Comparison of ENCODE assay signal across 9 cellular contexts in genomic region chr20:62704341-62704948, GRCh38. TPM values are rescaled to one million over a fixed set of nuclear protein-coding genes. Genes with fewer than 3 reads are reported as not detected.
DNase-seq lines count a peak whose midpoint lies in the region; ATAC-seq, FAIRE-seq and TF ChIP-seq lines count a peak whose summit lies in the region.
"Had no signal": no experiment of that assay in that cellular context is flagged by ENCODE, and none has a peak within 500 bp of the region (broad histone marks: within the 10 kb centered on the region; RNA-seq: fewer than 3 reads in every experiment).

No MANE protein-coding gene starts in this region.

- H3K4me1 Mint-ChIP-seq in CD8-positive, alpha-beta memory T cell = peaks cover 0 to 15% (median 5%) of the 10 kb centered on the region in 3 donors

- H3K9me3 Mint-ChIP-seq in CD8-positive, alpha-beta memory T cell = no peaks in the 10 kb centered on the region

- 16 to 26% (median 20%) methylated on average over 21 of the region's 21 CpGs for WGBS in adrenal gland, 4 donors

- TF ChIP-seq CTCF in adrenal gland (IDR thresholded peaks at IDR 0.05) (no peak), keratinocyte (optimal IDR thresholded peaks at IDR 0.05 in 1 of 3, IDR thresholded peaks at IDR 0.05 in 1 of 3, conservative IDR thresholded peaks at IDR 0.05 in 1 of 3; ENCODE audit: extremely low read depth in 1 of 3, insufficient read depth in 2 of 3, low read length in 3 of 3) (peak in 1 of 3 experiments; percentile 43)

- no peak for ATAC-seq in HG02852 (IDR thresholded peaks at IDR 0.05; ENCODE audit: unreplicated experiment)

- H3K4me3 Mint-ChIP-seq in CD8-positive, alpha-beta memory T cell = no peak overlapping the region

- H3K27me3 Mint-ChIP-seq in CD8-positive, alpha-beta memory T cell = peaks cover 7 to 17% of the 10 kb centered on the region in 2 donors

- H3K4me1 ChIP-seq in BLaER1 (peaks cover 70% of the 10 kb centered on the region), adrenal gland (replicated peaks in 1 of 2) (peaks cover 0 to 9% of the 10 kb centered on the region in 2 donors), keratinocyte (ENCODE audit: control insufficient read depth, extremely low read depth, insufficient read depth, low read length) (peaks cover 47% of the 10 kb centered on the region)
- H3K4me1 ChIP-seq in CD8-positive, alpha-beta memory T cell (ENCODE audit: insufficient read depth, low read length) = peaks cover 5% of the 10 kb centered on the region

- H3K9ac ChIP-seq in BLaER1 (no peak overlapping the region), keratinocyte (ENCODE audit: control insufficient read depth, extremely low read depth, insufficient read depth, low read length) (peak overlapping the region; percentile 14)

- H3K9me3 ChIP-seq in BLaER1 (no peaks in the 10 kb centered on the region), adrenal gland (replicated peaks in 1 of 3) (no peaks in the 10 kb centered on the region), keratinocyte (ENCODE audit: control insufficient read depth, low read depth, low read length) (no peaks in the 10 kb centered on the region)
- no peaks in the 10 kb centered on the region for H3K9me3 ChIP-seq in CD8-positive, alpha-beta memory T cell (ENCODE audit: low read length)

- no peaks in the 10 kb centered on the region for H3K9me1 ChIP-seq in keratinocyte (ENCODE audit: control insufficient read depth, extremely low read depth, insufficient read depth, low read length)

- CTCF ChIA-PET in CD8-positive, alpha-beta memory T cell (lab: Charles Lee) = interaction anchor here (0.9 to 1.5 kb wide), 4 partner anchors 84 to 104 kb away, joined by 3 to 5 read pairs (median 4); no protein-coding TSS in a partner anchor

- no peaks in the 10 kb centered on the region for H3K36me3 Mint-ChIP-seq in CD8-positive, alpha-beta memory T cell
- H3K36me3 Mint-ChIP-seq: activated naive CD8-positive, alpha-beta T cell had no signal

- peaks cover 33% of the 10 kb centered on the region for H3K27me3 ChIP-seq in BLaER1
- peaks cover 24% of the 10 kb centered on the region for H3K27me3 ChIP-seq in adrenal gland
- peaks cover 32% of the 10 kb centered on the region for H3K27me3 ChIP-seq in keratinocyte (ENCODE audit: control insufficient read depth, extremely low read depth, insufficient read depth, low read length)
- no peaks in the 10 kb centered on the region for H3K27me3 ChIP-seq in CD8-positive, alpha-beta memory T cell (ENCODE audit: insufficient read depth, low read length, poor library complexity, severe bottlenecking)

- H3K4me2 ChIP-seq in BLaER1 (peak overlapping the region; percentile 50), keratinocyte (ENCODE audit: control insufficient read depth, extremely low read depth, insufficient read depth, low read depth, low read length) (peak overlapping the region; percentile 55)

- peak overlapping the region in 1 of 8 donors; percentile 79 for H3K27ac Mint-ChIP-seq in CD8-positive, alpha-beta memory T cell

- H4K20me1 ChIP-seq in BLaER1 (peaks cover 14% of the 10 kb centered on the region; the same call in 1 of the 2 replicates), keratinocyte (ENCODE audit: control insufficient read depth, extremely low read depth, insufficient read depth, low read length) (no peaks in the 10 kb centered on the region)

- TF ChIP-seq POLR2A in adrenal gland (IDR thresholded peaks at IDR 0.05) = peak in 1 of 2 donors; percentile 24

- dilution Hi-C loops in keratinocyte (cut with MboI; ENCODE audit: extremely low pct_ligation_motif_present, low sequenced_read_pairs) = no loop called here

- POLR2A ChIA-PET in CD8-positive, alpha-beta memory T cell (lab: Charles Lee) = no interaction called here

- H3K27ac ChIP-seq in BLaER1 = no peak overlapping the region
- peak overlapping the region in 3 of 5 donors; percentile 52 to 74 (median 66) for H3K27ac ChIP-seq in adrenal gland
- H3K27ac ChIP-seq in keratinocyte (ENCODE audit: control insufficient read depth, insufficient read depth, low read length) = peak overlapping the region; percentile 54
- no peak overlapping the region for H3K27ac ChIP-seq in CD8-positive, alpha-beta memory T cell (ENCODE audit: low read depth, low read length)

- intact Hi-C loops in adrenal gland (cut with DNase I) = no loop called here

- FAIRE-seq in keratinocyte (lab: Jason Lieb, UNC) = peak; percentile 90

- H3K79me2 ChIP-seq in keratinocyte (ENCODE audit: control insufficient read depth, insufficient read depth, low read length) = no peaks in the 10 kb centered on the region

- peak; percentile 88 for DNase-seq in NCI-H1694 (lab: John Stamatoyannopoulos, UW)
- peak; percentile 84 to 97 (median 94) for DNase-seq in adrenal gland
- DNase-seq in keratinocyte (ENCODE audit: low read depth, low spot score) = peak; percentile 95
- DNase-seq in NK-92 treated with Interleukin-12 subunit alpha and Interleukin-12 subunit beta, amount 100 ng/mL, for 24 hours (lab: John Stamatoyannopoulos, UW) = no peak
- no peak for DNase-seq in stimulated activated CD4-positive, alpha-beta T cell treated with anti-CD3 and anti-CD28 coated beads, Interleukin-2, amount 100 ng/mL, for 48 hours
- no peak for DNase-seq in CD8-positive, alpha-beta memory T cell

- H3K36me3 ChIP-seq in BLaER1 = no peaks in the 10 kb centered on the region
- no peaks in the 10 kb centered on the region for H3K36me3 ChIP-seq in adrenal gland (replicated peaks in 1 of 2)
- H3K36me3 ChIP-seq in keratinocyte (ENCODE audit: control insufficient read depth in 2 of 2, extremely low read depth in 1 of 2, insufficient read depth in 2 of 2, low read length in 2 of 2) = no peaks in the 10 kb centered on the region
- no peaks in the 10 kb centered on the region for H3K36me3 ChIP-seq in CD8-positive, alpha-beta memory T cell (ENCODE audit: insufficient read depth, low read length)

- H3K4me3 ChIP-seq in BLaER1 = no peak overlapping the region
- H3K4me3 ChIP-seq in adrenal gland = no peak overlapping the region
- H3K4me3 ChIP-seq in keratinocyte (ENCODE audit: control insufficient read depth in 2 of 3, extremely low read depth in 1 of 3, insufficient read depth in 2 of 3, low read depth in 1 of 3, low read length in 3 of 3) = no peak overlapping the region
- H3K4me3 ChIP-seq in CD8-positive, alpha-beta memory T cell (ENCODE audit: low read length) = no peak overlapping the region

- no peak overlapping the region for H2AFZ ChIP-seq in keratinocyte (ENCODE audit: control insufficient read depth, low read length)

RNA-seq across cellular contexts. Expression of gene NTSR1, which starts 4.2 kb away (rescaled TPM):
- under 1 TPM in 2 of 8 donors, not detected in 6; 0.11 to 0.14 TPM for total RNA-seq in adrenal gland
- polyA plus RNA-seq in adrenal gland = under 1 TPM in 1 of 3 donors, not detected in 2; 0.03 TPM
- polyA plus RNA-seq in keratinocyte = 0.24 to 1.4 TPM (median 0.55 TPM) in 3 replicates
- polyA plus RNA-seq in keratinocyte (2011; ENCODE audit: low read depth) = 0.27 TPM
- polyA plus RNA-seq in keratinocyte (2011; cell fraction: cytosol; rRNA removed) = 0.17 and 0.56 TPM in 2 replicates
- 0.90 and 1.4 TPM in 2 replicates for polyA plus RNA-seq in keratinocyte (2011; cell fraction: nucleus; rRNA removed)
- 0.72 and 2.1 TPM in 2 replicates for polyA plus RNA-seq in keratinocyte (2012; ENCODE audit: low replicate concordance)
- 0.40 to 2.7 TPM (median 0.83 TPM) in 3 replicates for polyA minus RNA-seq in keratinocyte
- polyA minus RNA-seq in keratinocyte (2011; cell fraction: cytosol; rRNA and poly(A)+ RNA removed) = not detected
- polyA minus RNA-seq in keratinocyte (2011; cell fraction: nucleus; rRNA and poly(A)+ RNA removed) = 1.1 and 1.3 TPM in 2 replicates
- total RNA-seq in CD8-positive, alpha-beta memory T cell = not detected
- polyA plus RNA-seq in CD8-positive, alpha-beta memory T cell = not detected

Comparison
In these comparisons a context has a peak if more than half of its experiments do, and no peak if none do; other contexts are left out.
1. H3K27ac ChIP-seq: peak in adrenal gland (3 of 5) and keratinocyte (single experiment); none in BLaER1 (single experiment) and CD8-positive, alpha-beta memory T cell (single experiment).
2. DNase-seq: peak in NCI-H1694 (single experiment), adrenal gland (7 of 7) and keratinocyte (single experiment); none in NK-92 treated with Interleukin-12 subunit alpha and Interleukin-12 subunit beta, amount 100 ng/mL, for 24 hours (single experiment), stimulated activated CD4-positive, alpha-beta T cell treated with anti-CD3 and anti-CD28 coated beads, Interleukin-2, amount 100 ng/mL, for 48 hours (0 of 2) and CD8-positive, alpha-beta memory T cell (0 of 5).